1 cellular context compared by ENCODE assay signal in the genomic region with DNA sequence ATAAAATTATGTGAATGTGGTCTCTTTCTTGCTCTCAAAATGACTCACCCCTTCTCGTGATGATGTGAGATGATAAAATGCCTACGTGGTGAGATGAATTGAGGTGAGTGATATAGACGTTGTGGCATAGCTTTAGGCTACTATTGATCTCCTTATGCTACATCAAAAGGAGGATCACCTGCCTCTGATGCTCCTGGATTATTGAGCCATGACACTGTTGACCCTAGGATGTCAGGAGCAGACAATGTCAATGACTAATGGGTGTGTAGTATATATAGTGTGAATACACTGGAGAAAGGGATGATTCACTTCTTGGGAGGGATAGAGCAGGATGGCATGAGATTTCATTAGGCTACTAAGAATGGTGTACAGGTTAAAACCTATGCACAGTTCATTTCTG.
TF ChIP-seq lines count a peak whose summit lies in the region.

No MANE protein-coding gene starts in this region.

TF ChIP-seq in HepG2, 621 proteins besides CTCF, POLR2A, EP300 and RAD21 (continued from another document):
- no peak for TF ChIP-seq MYC (CRISPR knock-in tag; IDR thresholded peaks at IDR 0.05; ENCODE audit: borderline replicate concordance)
- no peak for TF ChIP-seq MEIS1 (CRISPR knock-in tag; IDR thresholded peaks at IDR 0.05; ENCODE audit: borderline replicate concordance)
- TF ChIP-seq REXO4 (CRISPR knock-in tag; IDR thresholded peaks at IDR 0.05; ENCODE audit: borderline replicate concordance), result no peak
- no peak for TF ChIP-seq ZNF12 (CRISPR knock-in tag; IDR thresholded peaks at IDR 0.05)
- TF ChIP-seq ZBTB20 (CRISPR knock-in tag; IDR thresholded peaks at IDR 0.05; ENCODE audit: borderline replicate concordance, low read depth), result no peak
- no peak for TF ChIP-seq NPAS2 (CRISPR knock-in tag; IDR thresholded peaks at IDR 0.05; ENCODE audit: borderline replicate concordance)
- no peak for TF ChIP-seq SP140L (CRISPR knock-in tag; IDR thresholded peaks at IDR 0.05; ENCODE audit: borderline replicate concordance)
